In genomic region chr15:38378162-38378560, GRCh38 we compare ENCODE assay signal across 12 cellular contexts.
DNase-seq lines count a peak whose midpoint lies in the region; ATAC-seq and TF ChIP-seq lines count a peak whose summit lies in the region.
"Had no signal": no experiment of that assay in that cellular context is flagged by ENCODE, and none has a peak within 500 bp of the region (broad histone marks: within the 10 kb centered on the region; RNA-seq: fewer than 3 reads in every experiment).

No MANE protein-coding gene starts in this region.

- H3K4me3 ChIP-seq in hepatocyte = no peak overlapping the region
- H3K4me3 ChIP-seq: SJCRH30 had no signal

- TF ChIP-seq POLR2A in GM18505 (IDR thresholded peaks at IDR 0.05; ENCODE audit: borderline replicate concordance, extremely low read depth, insufficient read depth, insufficient read length) = no peak

- no peaks in the 10 kb centered on the region for H3K79me2 ChIP-seq in hepatocyte

- H3K9me2 ChIP-seq in hepatocyte (replicated peaks; ENCODE audit: insufficient read depth) = no peaks in the 10 kb centered on the region

- H3K4me2 ChIP-seq in hepatocyte = no peak overlapping the region

- peak overlapping the region; percentile 15 for H3K27ac ChIP-seq in cingulate gyrus (ENCODE audit: low read depth, low read length)
- peak overlapping the region; percentile 20 for H3K27ac ChIP-seq in hepatocyte
- H3K27ac ChIP-seq: SJCRH30 had no signal

- H4K20me1 ChIP-seq in hepatocyte (ENCODE audit: insufficient read depth, poor library complexity, severe bottlenecking) = no peaks in the 10 kb centered on the region

- DNase-seq in Ammon's horn (ENCODE audit: low spot score) (peak; percentile 74), hepatocyte (ENCODE audit: low spot score) (no peak), pulmonary artery endothelial cell (ENCODE audit: low read depth, low spot score) (peak; percentile 73)
- DNase-seq in NK-92 treated with Interleukin-12 subunit alpha and Interleukin-12 subunit beta, amount 100 ng/mL, for 24 hours (lab: John Stamatoyannopoulos, UW) = no peak
- DNase-seq in activated naive CD4-positive, alpha-beta T cell treated with anti-CD3 and anti-CD28 coated beads, Interleukin-2, amount 50 U/mL, for 16 hours = no peak
- DNase-seq: activated CD8-positive, alpha-beta T cell treated with anti-CD3 and anti-CD28 coated beads for 36 hours; central memory CD4-positive, alpha-beta T cell; NCI-H187 had no signal

- no peaks in the 10 kb centered on the region for H3K36me3 ChIP-seq in hepatocyte (replicated peaks; ENCODE audit: insufficient read depth, low read depth)
- H3K36me3 ChIP-seq: SJCRH30 had no signal

- H3K27me3 ChIP-seq in hepatocyte = no peaks in the 10 kb centered on the region
- H3K27me3 ChIP-seq: SJCRH30 had no signal

- H2AFZ ChIP-seq in hepatocyte = no peak overlapping the region

- H3K4me1 ChIP-seq in hepatocyte (ENCODE audit: insufficient read depth) = peaks cover 9% of the 10 kb centered on the region
- H3K4me1 ChIP-seq: SJCRH30 had no signal

- WGBS in hepatocyte (ENCODE audit: low lambda C conversion rate, missing lambda C conversion rate) = 79% methylated on average over 10 of the region's 10 CpGs

- no peak for TF ChIP-seq CTCF in hepatocyte (IDR thresholded peaks at IDR 0.05; ENCODE audit: poor library complexity)

- H3K9me3 ChIP-seq in hepatocyte (ENCODE audit: low read depth) = no peaks in the 10 kb centered on the region
- H3K9me3 ChIP-seq: SJCRH30 had no signal

- ATAC-seq in GM18505 (IDR thresholded peaks at IDR 0.05; ENCODE audit: unreplicated experiment) (no peak), HG02970 (IDR thresholded peaks at IDR 0.05; ENCODE audit: low FRiP score, unreplicated experiment) (no peak)
- ATAC-seq: activated CD8-positive, alpha-beta T cell treated with anti-CD3 and anti-CD28 coated beads for 36 hours had no signal

Comparison
In these comparisons a context has a peak if more than half of its experiments do, and no peak if none do; other contexts are left out.
1. DNase-seq: peak in Ammon's horn (single experiment) and pulmonary artery endothelial cell (single experiment); none in hepatocyte (single experiment), NK-92 treated with Interleukin-12 subunit alpha and Interleukin-12 subunit beta, amount 100 ng/mL, for 24 hours (single experiment) and activated naive CD4-positive, alpha-beta T cell treated with anti-CD3 and anti-CD28 coated beads, Interleukin-2, amount 50 U/mL, for 16 hours (single experiment).